Comparison of ENCODE assay signal across 8 cellular contexts in genomic region chr1:223771814-223772770, GRCh38. TPM values are rescaled to one million over a fixed set of nuclear protein-coding genes. Genes with fewer than 3 reads are reported as not detected.
DNase-seq lines count a peak whose midpoint lies in the region; ATAC-seq and TF ChIP-seq lines count a peak whose summit lies in the region.

No MANE protein-coding gene starts in this region.

- no peaks in the 10 kb centered on the region for H4K20me1 ChIP-seq in MM.1S (ENCODE audit: insufficient read depth, low read length)

- H3K4me2 ChIP-seq in MM.1S (ENCODE audit: low read depth, low read length) = no peak overlapping the region

- no peak overlapping the region for H2AFZ ChIP-seq in MM.1S (ENCODE audit: low read length)

- ATAC-seq in HG02798 (IDR thresholded peaks at IDR 0.05; ENCODE audit: poor library complexity, unreplicated experiment) = no peak
- no peak for ATAC-seq in HG02840 (IDR thresholded peaks at IDR 0.05; ENCODE audit: low FRiP score, unreplicated experiment)

- H3K36me3 ChIP-seq in MM.1S (replicated peaks; ENCODE audit: insufficient read depth, low read length) = 0 out of 2 replicates have a peak, but pooled peaks cover 4% of the 10 kb centered on the region
- H3K36me3 ChIP-seq in kidney epithelial cell (ENCODE audit: control insufficient read depth, insufficient read depth, low read length) = peaks cover 5% of the 10 kb centered on the region

- no peak overlapping the region for H3K4me3 ChIP-seq in MM.1S (ENCODE audit: low read length)
- H3K4me3 ChIP-seq in kidney epithelial cell (ENCODE audit: low read depth, low read length) = no peak overlapping the region

- H3K4me1 ChIP-seq in MM.1S (ENCODE audit: low read length) = no peaks in the 10 kb centered on the region

- no peak for TF ChIP-seq CTCF in MM.1S (IDR thresholded peaks at IDR 0.05; ENCODE audit: low read length)
- TF ChIP-seq CTCF in kidney epithelial cell (IDR thresholded peaks at IDR 0.05; ENCODE audit: insufficient read depth, low read length, poor library complexity, severe bottlenecking) = no peak

- no peaks in the 10 kb centered on the region for H3K79me2 ChIP-seq in MM.1S (ENCODE audit: low read length)

- H3F3A ChIP-seq in MM.1S (ENCODE audit: insufficient read depth, low read length) = no peaks in the 10 kb centered on the region

- DNase-seq in ELR (ENCODE audit: low read depth) (peak; percentile 93), MM.1S (peak; percentile 3), brain pericyte (ENCODE audit: low read depth, low spot score) (peak; percentile 61), kidney epithelial cell (ENCODE audit: low read depth) (peak; percentile 80), substantia nigra (lab: John Stamatoyannopoulos, UW) (peak in 8 of 49 donors; percentile 11 to 39 (median 18)), MV-4-11 (lab: John Stamatoyannopoulos, UW) (no peak)

- H3K27me3 ChIP-seq in MM.1S (replicated peaks; ENCODE audit: insufficient read depth, low read length) (no peaks in the 10 kb centered on the region), kidney epithelial cell (ENCODE audit: control insufficient read depth, insufficient read depth, low read length) (no peaks in the 10 kb centered on the region)

- no peak overlapping the region for H3K9ac ChIP-seq in MM.1S (ENCODE audit: low read length)

- H3K9me2 ChIP-seq in MM.1S (replicated peaks; ENCODE audit: insufficient read depth, low read length) = no peaks in the 10 kb centered on the region

- H3K27ac ChIP-seq in MM.1S (ENCODE audit: low read length) (no peak overlapping the region), substantia nigra (ENCODE audit: low read depth, low read length, poor library complexity, severe bottlenecking) (peak overlapping the region; percentile 66)

- no peaks in the 10 kb centered on the region for H3K9me3 ChIP-seq in MM.1S (replicated peaks; ENCODE audit: insufficient read depth, low read length)

RNA-seq across cellular contexts. Expression of gene CAPN2, which starts 59.8 kb away (rescaled TPM):
- total RNA-seq in kidney epithelial cell = 258 and 261 TPM in 2 replicates
